Comparison of ENCODE assay signal across 26 cellular contexts in the genomic region with DNA sequence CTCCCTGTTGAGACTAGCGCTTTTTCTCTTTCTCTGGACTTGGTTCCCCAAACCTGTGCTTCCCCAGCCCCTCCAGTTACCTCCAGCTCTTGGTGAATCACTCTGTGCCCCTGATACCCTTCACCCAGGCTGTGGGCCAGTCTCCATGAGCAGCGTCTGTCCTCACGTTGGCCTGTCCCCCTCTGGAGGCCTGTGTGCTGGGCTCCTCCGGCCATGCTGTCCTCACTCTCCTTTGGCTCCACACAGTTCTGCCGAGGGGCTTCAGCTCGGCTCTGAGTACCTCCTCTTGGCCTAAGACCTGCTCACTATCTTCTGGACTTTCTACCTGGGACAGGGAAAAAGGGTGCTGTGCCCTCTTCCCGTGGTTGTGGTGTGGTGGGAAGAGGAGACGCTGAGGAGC.
"Had no signal": no experiment of that assay in that cellular context is flagged by ENCODE, and none has a peak within 500 bp of the region (broad histone marks: within the 10 kb centered on the region; RNA-seq: fewer than 3 reads in every experiment).

No MANE protein-coding gene starts in this region.

- H3K4me3 ChIP-seq: cardiac muscle cell, coronary artery, dorsolateral prefrontal cortex, right atrium auricular region, thoracic aorta, vagina had no signal

- ATAC-seq: activated CD4-positive, alpha-beta T cell treated with anti-CD3 and anti-CD28 coated beads for 36 hours; activated naive CD4-positive, alpha-beta T cell treated with anti-CD3 and anti-CD28 coated beads, Interleukin-2, amount 50 U/mL, for 72 hours; activated T-cell treated with anti-CD3 and anti-CD28 coated beads, Interleukin-2, amount 50 U/mL, for 72 hours; effector memory CD8-positive, alpha-beta T cell; left colon; stimulated activated naive CD8-positive, alpha-beta T cell treated with anti-CD3 and anti-CD28 coated beads, Interleukin-15, Interleukin-2, amounts not matched to agents 100 U/mL and 50 U/mL, for 24 hours had no signal

- H3K36me3 ChIP-seq: cardiac muscle cell, right atrium auricular region, thoracic aorta, vagina had no signal

- H3K4me3 Mint-ChIP-seq: activated CD4-positive, alpha-beta T cell treated with anti-CD3 and anti-CD28 coated beads for 36 hours; activated T-cell treated with anti-CD3 and anti-CD28 coated beads, Interleukin-2, amount 50 U/mL, for 72 hours; effector memory CD8-positive, alpha-beta T cell; neural crest cell; T-helper 2 cell treated with Interferon-gamma antibody and Interleukin-4, amounts not matched to agents 5 μg/mL and 100 μg/mL, for 36 hours; type B pancreatic cell had no signal

- H3K36me3 Mint-ChIP-seq: activated naive CD4-positive, alpha-beta T cell treated with anti-CD3 and anti-CD28 coated beads, Interleukin-2, amount 50 U/mL, for 72 hours; type B pancreatic cell had no signal

- H3K27me3 Mint-ChIP-seq: activated CD4-positive, alpha-beta T cell treated with anti-CD3 and anti-CD28 coated beads for 36 hours; effector memory CD8-positive, alpha-beta T cell; type B pancreatic cell had no signal

- H3K4me1 ChIP-seq: vagina had no signal

- H3K27me3 ChIP-seq: cardiac muscle cell, dorsolateral prefrontal cortex, right atrium auricular region, vagina had no signal

- DNase-seq: activated CD4-positive, alpha-beta T cell treated with anti-CD3 and anti-CD28 coated beads for 36 hours; activated CD4-positive, alpha-beta T cell treated with anti-CD3 and anti-CD28 coated beads, Interleukin-2, amount 50 U/mL, for 4 hours; activated CD4-positive, CD25-positive, alpha-beta regulatory T cell; activated naive CD4-positive, alpha-beta T cell; activated T-cell treated with anti-CD3 and anti-CD28 coated beads for 4 hours; activated T-cell treated with anti-CD3 and anti-CD28 coated beads, Interleukin-2, amount 50 U/mL, for 72 hours; dorsolateral prefrontal cortex; effector memory CD8-positive, alpha-beta T cell; erythroblast; head of caudate nucleus; hippocampal formation; left colon; occipital lobe; stimulated activated CD4-positive, alpha-beta T cell treated with anti-CD3 and anti-CD28 coated beads, Interleukin-15, amount 100 ng/mL, for 24 hours; stimulated activated CD4-positive, alpha-beta T cell treated with anti-CD3 and anti-CD28 coated beads, Interleukin-2, amount 100 ng/mL, for 24 hours; stimulated activated naive CD8-positive, alpha-beta T cell treated with anti-CD3 and anti-CD28 coated beads, Interleukin-15, Interleukin-2, amounts not matched to agents 100 U/mL and 50 U/mL, for 24 hours; T-helper 1 cell had no signal

- H3K4me1 Mint-ChIP-seq: activated CD4-positive, alpha-beta T cell treated with anti-CD3 and anti-CD28 coated beads for 36 hours had no signal

- H3K9me3 ChIP-seq: right atrium auricular region, thoracic aorta, vagina had no signal

- H3K9me3 Mint-ChIP-seq: activated naive CD4-positive, alpha-beta T cell treated with anti-CD3 and anti-CD28 coated beads, Interleukin-2, amount 50 U/mL, for 72 hours; activated T-cell treated with anti-CD3 and anti-CD28 coated beads, Interleukin-2, amount 50 U/mL, for 72 hours; T-helper 2 cell treated with Interferon-gamma antibody and Interleukin-4, amounts not matched to agents 5 μg/mL and 100 μg/mL, for 36 hours; type B pancreatic cell had no signal

- H3K27ac Mint-ChIP-seq: activated CD4-positive, alpha-beta T cell treated with anti-CD3 and anti-CD28 coated beads for 36 hours; activated naive CD4-positive, alpha-beta T cell treated with anti-CD3 and anti-CD28 coated beads, Interleukin-2, amount 50 U/mL, for 72 hours; activated T-cell treated with anti-CD3 and anti-CD28 coated beads, Interleukin-2, amount 50 U/mL, for 72 hours; effector memory CD8-positive, alpha-beta T cell; T-helper 2 cell treated with Interferon-gamma antibody and Interleukin-4, amounts not matched to agents 5 μg/mL and 100 μg/mL, for 36 hours; type B pancreatic cell had no signal

- H3K27ac ChIP-seq: cardiac muscle cell, coronary artery, dorsolateral prefrontal cortex, right atrium auricular region, thoracic aorta, vagina had no signal
